Comparison of ENCODE assay signal across 23 cellular contexts in the genomic region with DNA sequence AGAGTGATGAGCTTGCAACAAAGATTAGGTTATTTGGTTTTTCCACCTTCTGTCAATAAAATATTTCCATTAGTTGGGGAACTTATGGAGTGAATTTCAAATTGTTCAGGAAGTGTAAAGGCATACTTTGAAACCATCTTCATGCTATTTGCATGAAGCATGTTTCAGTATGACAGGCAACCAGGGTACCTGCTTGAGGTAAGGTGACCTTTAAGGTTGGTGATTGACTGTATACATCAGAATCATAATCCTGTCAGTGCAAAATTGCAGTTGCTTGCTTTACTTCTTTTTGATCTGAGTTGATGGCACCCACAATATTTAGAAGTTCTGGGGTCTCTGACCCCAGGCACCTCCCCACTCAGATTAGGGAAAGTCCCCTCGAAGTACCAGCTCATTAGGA. TPM values are rescaled to one million over a fixed set of nuclear protein-coding genes. Genes with fewer than 3 reads are reported as not detected.
"Had no signal": no experiment of that assay in that cellular context is flagged by ENCODE, and none has a peak within 500 bp of the region (broad histone marks: within the 10 kb centered on the region; RNA-seq: fewer than 3 reads in every experiment).

No MANE protein-coding gene starts in this region.

- H3K4me1 ChIP-seq: heart right ventricle, right lobe of liver, upper lobe of left lung had no signal

- FAIRE-seq: small intestine had no signal

- H3K27ac Mint-ChIP-seq: activated B cell treated with CpG ODN at 0.5 μM for 24 hours; activated CD4-positive, alpha-beta memory T cell treated with anti-CD3 and anti-CD28 coated beads for 36 hours; activated CD8-positive, alpha-beta memory T cell treated with anti-CD3 and anti-CD28 coated beads, Interleukin-2, amount 10 ng/mL, durations not matched to agents 7 days and 5 days; activated naive CD8-positive, alpha-beta T cell treated with anti-CD3 and anti-CD28 coated beads, Interleukin-2, amount 10 ng/mL, durations not matched to agents 7 days and 5 days; endodermal cell; memory B cell; T-helper 17 cell had no signal

- H3K4me3 Mint-ChIP-seq: activated B cell treated with CpG ODN at 0.5 μM for 24 hours; activated CD4-positive, alpha-beta memory T cell treated with anti-CD3 and anti-CD28 coated beads for 36 hours; activated CD8-positive, alpha-beta memory T cell treated with anti-CD3 and anti-CD28 coated beads, Interleukin-2, amount 10 ng/mL, durations not matched to agents 7 days and 5 days; activated naive CD8-positive, alpha-beta T cell treated with anti-CD3 and anti-CD28 coated beads, Interleukin-2, amount 10 ng/mL, durations not matched to agents 7 days and 5 days; endodermal cell; memory B cell; neural crest cell; T-helper 17 cell had no signal

- H3K27me3 Mint-ChIP-seq: activated naive CD8-positive, alpha-beta T cell treated with anti-CD3 and anti-CD28 coated beads, Interleukin-2, amount 10 ng/mL, durations not matched to agents 7 days and 5 days; memory B cell had no signal

- ATAC-seq: activated CD8-positive, alpha-beta memory T cell treated with anti-CD3 and anti-CD28 coated beads, Interleukin-2, amount 10 ng/mL, durations not matched to agents 7 days and 5 days; heart right ventricle; T-helper 17 cell had no signal

- H3K36me3 ChIP-seq: right lobe of liver had no signal

- H3K9me3 ChIP-seq: upper lobe of left lung had no signal

- H3K36me3 Mint-ChIP-seq: activated CD4-positive, alpha-beta memory T cell treated with anti-CD3 and anti-CD28 coated beads for 36 hours; activated CD8-positive, alpha-beta memory T cell treated with anti-CD3 and anti-CD28 coated beads, Interleukin-2, amount 10 ng/mL, durations not matched to agents 7 days and 5 days; activated naive CD8-positive, alpha-beta T cell treated with anti-CD3 and anti-CD28 coated beads, Interleukin-2, amount 10 ng/mL, durations not matched to agents 7 days and 5 days had no signal

- H3K27ac ChIP-seq: esophagus squamous epithelium, heart right ventricle, right lobe of liver, upper lobe of left lung had no signal

- DNase-seq: activated B cell treated with CpG ODN at 0.5 μM for 24 hours; activated CD4-positive, alpha-beta T cell treated with anti-CD3 and anti-CD28 coated beads for 4 hours; activated CD8-positive, alpha-beta memory T cell treated with anti-CD3 and anti-CD28 coated beads, Interleukin-2, amount 10 ng/mL, durations not matched to agents 7 days and 5 days; activated naive CD8-positive, alpha-beta T cell treated with anti-CD3 and anti-CD28 coated beads, Interleukin-2, amount 10 ng/mL, durations not matched to agents 7 days and 5 days; amygdala; cerebellar nuclear complex; cortex of kidney; endodermal cell; esophagus squamous epithelium; heart right ventricle; left colon; occipital lobe; posterior cingulate gyrus; right lobe of liver; small intestine; stimulated activated naive CD4-positive, alpha-beta T cell; T-helper 17 cell; upper lobe of left lung had no signal

- H3K4me1 Mint-ChIP-seq: activated B cell treated with CpG ODN at 0.5 μM for 24 hours; activated naive CD8-positive, alpha-beta T cell treated with anti-CD3 and anti-CD28 coated beads, Interleukin-2, amount 10 ng/mL, durations not matched to agents 7 days and 5 days; endodermal cell; memory B cell; neural crest cell; T-helper 17 cell had no signal

- H3K27me3 ChIP-seq: esophagus squamous epithelium, heart right ventricle, right lobe of liver, upper lobe of left lung had no signal

- H3K4me3 ChIP-seq: esophagus squamous epithelium, heart right ventricle, right lobe of liver, upper lobe of left lung had no signal

RNA-seq across cellular contexts. Expression of a gene that starts 26.0 kb away (rescaled TPM):
- total RNA-seq: activated B cell treated with CpG ODN at 0.5 μM for 24 hours; activated CD4-positive, alpha-beta memory T cell treated with anti-CD3 and anti-CD28 coated beads for 36 hours; activated CD8-positive, alpha-beta memory T cell treated with anti-CD3 and anti-CD28 coated beads, Interleukin-2, amount 10 ng/mL, durations not matched to agents 7 days and 5 days; heart right ventricle; mononuclear cell; neural crest cell; subcutaneous adipose tissue had no signal
